In genomic region chr17:21125862-21126261, GRCh38 we compare ENCODE assay signal across 8 cellular contexts.
DNase-seq lines count a peak whose midpoint lies in the region.

No MANE protein-coding gene starts in this region.

- no peaks in the 10 kb centered on the region for H3K9me3 ChIP-seq in muscle layer of duodenum (ENCODE audit: control insufficient read depth in 1 of 2, low read length in 2 of 2)

- no peaks in the 10 kb centered on the region for H3K27me3 ChIP-seq in muscle layer of duodenum (ENCODE audit: low read depth, low read length)

- peak overlapping the region; percentile 94 for H3K4me3 ChIP-seq in muscle layer of duodenum (ENCODE audit: low read depth in 1 of 2, low read length in 2 of 2)

- peaks cover 0 to 4% of the 10 kb centered on the region in 2 donors for H3K36me3 ChIP-seq in muscle layer of duodenum (ENCODE audit: control insufficient read depth in 1 of 2, insufficient read depth in 2 of 2, low read length in 2 of 2)

- no peak overlapping the region for H3K27ac ChIP-seq in muscle layer of duodenum (ENCODE audit: low read length)

- H3K4me1 ChIP-seq in muscle layer of duodenum (ENCODE audit: control insufficient read depth in 1 of 2, insufficient read depth in 2 of 2, low read length in 2 of 2): peaks cover 5 to 16% of the 10 kb centered on the region in 2 donors

- peak; percentile 19 for DNase-seq in stimulated activated CD4-positive, alpha-beta T cell treated with anti-CD3 and anti-CD28 coated beads, Interleukin-12 subunit alpha, Interleukin-12 subunit beta, amount 100 ng/mL, for 4 hours
- no peak for DNase-seq in stimulated activated CD4-positive, alpha-beta T cell treated with anti-CD3 and anti-CD28 coated beads, Interleukin-2, amount 100 ng/mL, for 48 hours
- peak; percentile 55 for DNase-seq in activated T-cell treated with anti-CD3 and anti-CD28 coated beads, Interleukin-2, amount 50 U/mL, for 1 hour
- DNase-seq in superior temporal gyrus (ENCODE audit: extremely low spot score) (no peak), AG08396 (ENCODE audit: low spot score) (no peak), HuH-7 (ENCODE audit: low spot score) (no peak)
- DNase-seq in NK-92 treated with Interleukin-12 subunit alpha and Interleukin-12 subunit beta, amount 100 ng/mL, for 24 hours (lab: John Stamatoyannopoulos, UW): no peak

Comparison
In these comparisons a context has a peak if more than half of its experiments do, and no peak if none do; other contexts are left out.
1. DNase-seq: peak in stimulated activated CD4-positive, alpha-beta T cell treated with anti-CD3 and anti-CD28 coated beads, Interleukin-12 subunit alpha, Interleukin-12 subunit beta, amount 100 ng/mL, for 4 hours (single experiment) and activated T-cell treated with anti-CD3 and anti-CD28 coated beads, Interleukin-2, amount 50 U/mL, for 1 hour (single experiment); none in stimulated activated CD4-positive, alpha-beta T cell treated with anti-CD3 and anti-CD28 coated beads, Interleukin-2, amount 100 ng/mL, for 48 hours (0 of 2), superior temporal gyrus (single experiment), AG08396 (single experiment), HuH-7 (single experiment) and NK-92 treated with Interleukin-12 subunit alpha and Interleukin-12 subunit beta, amount 100 ng/mL, for 24 hours (single experiment).